In genomic region chr4:3312362-3312761, GRCh38 we compare ENCODE assay signal across 17 cellular contexts. TPM values are rescaled to one million over a fixed set of nuclear protein-coding genes. Genes with fewer than 3 reads are reported as not detected.
A peak's percentile ranks its signal among the peaks of the same experiment; 100 is the strongest.
DNase-seq lines count a peak whose midpoint lies in the region; ATAC-seq and TF ChIP-seq lines count a peak whose summit lies in the region.
"Had no signal": no experiment of that assay in that cellular context is flagged by ENCODE, and none has a peak within 500 bp of the region (broad histone marks: within the 10 kb centered on the region; RNA-seq: fewer than 3 reads in every experiment).

No MANE protein-coding gene starts in this region.

- no peak overlapping the region for H3K27ac ChIP-seq in caudate nucleus (ENCODE audit: low read depth, low read length)
- H3K27ac ChIP-seq: KMS-11 had no signal

- H3K9me3 Mint-ChIP-seq in activated CD8-positive, alpha-beta memory T cell treated with anti-CD3 and anti-CD28 coated beads, Interleukin-2, amount 10 ng/mL, durations not matched to agents 7 days and 5 days (ENCODE audit: low read depth) = no peaks in the 10 kb centered on the region
- no peaks in the 10 kb centered on the region for H3K9me3 Mint-ChIP-seq in HFFc6

- no peak for TF ChIP-seq CTCF in HFFc6 (IDR thresholded peaks at IDR 0.05)

- H3K4me3 Mint-ChIP-seq in activated CD8-positive, alpha-beta memory T cell treated with anti-CD3 and anti-CD28 coated beads, Interleukin-2, amount 10 ng/mL, durations not matched to agents 7 days and 5 days = no peak overlapping the region
- no peak overlapping the region for H3K4me3 Mint-ChIP-seq in HFFc6

- ATAC-seq in Right ventricle myocardium superior (ENCODE audit: poor library complexity) (no peak), left ventricle myocardium superior (no peak), HG03571 (IDR thresholded peaks at IDR 0.05; ENCODE audit: unreplicated experiment) (no peak)
- ATAC-seq in activated CD8-positive, alpha-beta memory T cell treated with anti-CD3 and anti-CD28 coated beads, Interleukin-2, amount 10 ng/mL, durations not matched to agents 7 days and 5 days = no peak
- ATAC-seq: GM12878 had no signal

- no peaks in the 10 kb centered on the region for H3K4me1 Mint-ChIP-seq in activated CD8-positive, alpha-beta memory T cell treated with anti-CD3 and anti-CD28 coated beads, Interleukin-2, amount 10 ng/mL, durations not matched to agents 7 days and 5 days
- H3K4me1 Mint-ChIP-seq in HFFc6 (ENCODE audit: low read depth) = no peaks in the 10 kb centered on the region

- H3K27me3 Mint-ChIP-seq in activated CD8-positive, alpha-beta memory T cell treated with anti-CD3 and anti-CD28 coated beads, Interleukin-2, amount 10 ng/mL, durations not matched to agents 7 days and 5 days = peaks cover 2% of the 10 kb centered on the region
- no peaks in the 10 kb centered on the region; the same call in 1 of the 2 replicates for H3K27me3 Mint-ChIP-seq in HFFc6 (ENCODE audit: insufficient read depth)

- CTCF ChIA-PET in activated CD8-positive, alpha-beta memory T cell treated with anti-CD3 and anti-CD28 coated beads, Interleukin-2, amount 10 ng/mL, durations not matched to agents 7 days and 5 days (lab: Charles Lee) = no interaction called here

- H3K27ac Mint-ChIP-seq in activated CD8-positive, alpha-beta memory T cell treated with anti-CD3 and anti-CD28 coated beads, Interleukin-2, amount 10 ng/mL, durations not matched to agents 7 days and 5 days = no peak overlapping the region
- no peak overlapping the region for H3K27ac Mint-ChIP-seq in HFFc6

- intact Hi-C loops in Right ventricle myocardium superior (cut with DNase I) = no loop called here
- intact Hi-C loops in left ventricle myocardium superior (cut with micrococcal nuclease) = no loop called here

- no peaks in the 10 kb centered on the region for H3K36me3 Mint-ChIP-seq in activated CD8-positive, alpha-beta memory T cell treated with anti-CD3 and anti-CD28 coated beads, Interleukin-2, amount 10 ng/mL, durations not matched to agents 7 days and 5 days
- peaks cover 8% of the 10 kb centered on the region for H3K36me3 Mint-ChIP-seq in HFFc6 (ENCODE audit: low read depth)

- DNase-seq in Right ventricle myocardium superior = peak; percentile 3
- DNase-seq in left ventricle myocardium superior = no peak
- peak; percentile 32 for DNase-seq in activated CD8-positive, alpha-beta memory T cell treated with anti-CD3 and anti-CD28 coated beads, Interleukin-2, amount 10 ng/mL, durations not matched to agents 7 days and 5 days
- DNase-seq in mesenteric fat pad (ENCODE audit: low spot score) = peak; percentile 43
- DNase-seq in ureter (ENCODE audit: low spot score) = peak; percentile 29
- DNase-seq in HFFc6 = no peak
- DNase-seq in caudate nucleus (lab: John Stamatoyannopoulos, UW) = no peak
- DNase-seq: C1 segment of cervical spinal cord, GDM1, NCI-H1092, NCI-H146, NCI-H2081 treated with DMSO at 0.1 percent for 48 hours, NCI-H510A treated with DMSO at 0.1 percent for 48 hours, NCI-H82 had no signal

RNA-seq across cellular contexts. Expression of gene RGS12, which starts 19.5 kb away (rescaled TPM):
- total RNA-seq in Right ventricle myocardium superior = 15.8 TPM
- total RNA-seq in left ventricle myocardium superior = 14.6 TPM
- 1 to 10 TPM; 2.1 to 5.0 TPM for total RNA-seq in activated CD8-positive, alpha-beta memory T cell treated with anti-CD3 and anti-CD28 coated beads, Interleukin-2, amount 10 ng/mL, durations not matched to agents 7 days and 5 days
- 26.3 TPM for total RNA-seq in mesenteric fat pad
- 50.8 TPM for total RNA-seq in ureter
- total RNA-seq in HFFc6 (2021; fragmentation: NEBNext Ultra II Directional; extraction: Animal tissue kit (Norgen Biotek cat#: 25700)) = 10 to 100 TPM in 4 of 6 experiments, 1 to 10 TPM in 2; 8.5 to 15.2 (median 12.1) TPM

Comparison
In these comparisons a context has a peak if more than half of its experiments do, and no peak if none do; other contexts are left out.
1. DNase-seq: peak in Right ventricle myocardium superior (single experiment), activated CD8-positive, alpha-beta memory T cell treated with anti-CD3 and anti-CD28 coated beads, Interleukin-2, amount 10 ng/mL, durations not matched to agents 7 days and 5 days (single experiment), mesenteric fat pad (single experiment) and ureter (single experiment); none in left ventricle myocardium superior (single experiment), HFFc6 (single experiment) and caudate nucleus (0 of 61).